In genomic region chr22:42313804-42314581, GRCh38 we compare ENCODE assay signal across 8 cellular contexts. TPM values are rescaled to one million over a fixed set of nuclear protein-coding genes. Genes with fewer than 3 reads are reported as not detected.
DNase-seq lines count a peak whose midpoint lies in the region; ATAC-seq and TF ChIP-seq lines count a peak whose summit lies in the region.

No MANE protein-coding gene starts in this region.

- H2BK15ac ChIP-seq in mesendoderm (replicated peaks; ENCODE audit: low read depth), result no peak overlapping the region

- H3K4me3 ChIP-seq in MM.1S (ENCODE audit: low read length) (no peak overlapping the region), SJCRH30 (no peak overlapping the region), mesendoderm (ENCODE audit: low read length) (no peak overlapping the region)

- H3K27me3 ChIP-seq in MM.1S (replicated peaks; ENCODE audit: insufficient read depth, low read length), result peaks cover 79% of the 10 kb centered on the region
- 0 out of 2 replicates have a peak, but pooled peaks cover 9% of the 10 kb centered on the region for H3K27me3 ChIP-seq in SJCRH30
- H3K27me3 ChIP-seq in mesendoderm (ENCODE audit: insufficient read depth, low read length, poor library complexity), result no peaks in the 10 kb centered on the region

- no peak overlapping the region for H4K8ac ChIP-seq in mesendoderm (ENCODE audit: low read depth, low read length)

- H3K27ac ChIP-seq in MM.1S (ENCODE audit: low read length), result no peak overlapping the region
- H3K27ac ChIP-seq in SJCRH30, result no peak overlapping the region
- H3K27ac ChIP-seq in mesendoderm (ENCODE audit: low read depth, low read length), result no peak overlapping the region

- no peak overlapping the region for H2BK120ac ChIP-seq in mesendoderm (ENCODE audit: low read depth, low read length)

- H3K36me3 ChIP-seq in MM.1S (replicated peaks; ENCODE audit: insufficient read depth, low read length) (no peaks in the 10 kb centered on the region), SJCRH30 (no peaks in the 10 kb centered on the region), mesendoderm (ENCODE audit: control insufficient read depth, insufficient read depth, low read length) (no peaks in the 10 kb centered on the region)

- peak overlapping the region; percentile 26 for H3K56ac ChIP-seq in mesendoderm (ENCODE audit: low read length)

- peak; percentile 30 for TF ChIP-seq CTCF in MM.1S (IDR thresholded peaks at IDR 0.05; ENCODE audit: low read length)

- DNase-seq in EL (peak; percentile 30), MM.1S (peak; percentile 15), SJCRH30 (peak; percentile 29 to 45), mesendoderm (peak; percentile 94), OCI-M2 (lab: John Stamatoyannopoulos, UW; ENCODE audit: unreplicated experiment) (no peak), NCI-H1930 (lab: John Stamatoyannopoulos, UW) (no peak)
- peak; percentile 53 for DNase-seq in central memory CD4-positive, alpha-beta T cell

- no CpG with 5 or more reads among the region's 33 CpGs for WGBS in mesendoderm (ENCODE audit: extremely low coverage, insufficient coverage, low lambda C conversion rate)

- H3K4me2 ChIP-seq in MM.1S (ENCODE audit: low read depth, low read length), result no peak overlapping the region
- H3K4me2 ChIP-seq in mesendoderm (ENCODE audit: low read length), result no peak overlapping the region

- H2AFZ ChIP-seq in MM.1S (ENCODE audit: low read length), result no peak overlapping the region

- H3K4me1 ChIP-seq in MM.1S (ENCODE audit: low read length), result no peaks in the 10 kb centered on the region
- peaks cover 6% of the 10 kb centered on the region for H3K4me1 ChIP-seq in SJCRH30
- peaks cover 25% of the 10 kb centered on the region for H3K4me1 ChIP-seq in mesendoderm (ENCODE audit: control insufficient read depth, low read depth, low read length)

- H3K4ac ChIP-seq in mesendoderm (ENCODE audit: low read depth, low read length), result peak overlapping the region; percentile 17

- H3K9ac ChIP-seq in MM.1S (ENCODE audit: low read length) (no peak overlapping the region), mesendoderm (ENCODE audit: low read length) (peak overlapping the region; percentile 10)

- no peak overlapping the region for H3K23ac ChIP-seq in mesendoderm (ENCODE audit: low read length)

- no peaks in the 10 kb centered on the region for H3K9me3 ChIP-seq in MM.1S (replicated peaks; ENCODE audit: insufficient read depth, low read length)
- no peaks in the 10 kb centered on the region for H3K9me3 ChIP-seq in SJCRH30 (replicated peaks)

- H3F3A ChIP-seq in MM.1S (ENCODE audit: insufficient read depth, low read length), result no peaks in the 10 kb centered on the region

- H4K20me1 ChIP-seq in MM.1S (ENCODE audit: insufficient read depth, low read length), result no peaks in the 10 kb centered on the region

- no peak overlapping the region for H2BK5ac ChIP-seq in mesendoderm (ENCODE audit: low read length)

- H4K5ac ChIP-seq in mesendoderm (ENCODE audit: low read length), result no peak overlapping the region

- no peaks in the 10 kb centered on the region for H3K79me1 ChIP-seq in mesendoderm (ENCODE audit: low read length)

- H3K18ac ChIP-seq in mesendoderm (ENCODE audit: low read length), result peak overlapping the region; percentile 18

- no peaks in the 10 kb centered on the region for H3K9me2 ChIP-seq in MM.1S (replicated peaks; ENCODE audit: insufficient read depth, low read length)

- no peak for ATAC-seq in HG02678 (IDR thresholded peaks at IDR 0.05; ENCODE audit: unreplicated experiment)

- H2AK5ac ChIP-seq in mesendoderm (ENCODE audit: low read length), result no peak overlapping the region

- H3K79me2 ChIP-seq in MM.1S (ENCODE audit: low read length) (no peaks in the 10 kb centered on the region), mesendoderm (ENCODE audit: control insufficient read depth, insufficient read depth, low read length) (no peaks in the 10 kb centered on the region)

RNA-seq across cellular contexts. Expression of gene TCF20, which starts 43.5 kb away (rescaled TPM):
- total RNA-seq in SJCRH30 (2014; rRNA removed; shearing (Covaris generic)), result 34.6 and 36.5 TPM in 2 replicates
- 28.5 TPM for polyA plus RNA-seq in mesendoderm (2013, experiment 1 of 2)
- polyA plus RNA-seq in mesendoderm (2013, experiment 2 of 2), result 28.6 TPM

Comparison
In these comparisons a context has a peak if more than half of its experiments do, and no peak if none do; other contexts are left out.
1. DNase-seq: peak in EL (single experiment), MM.1S (single experiment), SJCRH30 (2 of 2), central memory CD4-positive, alpha-beta T cell (single experiment) and mesendoderm (single experiment); none in OCI-M2 (single experiment) and NCI-H1930 (0 of 2).